Comparison of ENCODE assay signal across 1 cellular context in genomic region chrX:123732679-123733363, GRCh38.
TF ChIP-seq lines count a peak whose summit lies in the region.

TSS of gene THOC2 (minus strand) at chrX:123733052. CDS start at chrX:123733022, 30 bp downstream.

TF ChIP-seq in GM12878, 131 proteins besides CTCF, POLR2A, EP300 and RAD21 (continued from another document):
- peak; percentile 95 for TF ChIP-seq YY1 (IDR thresholded peaks at IDR 0.05; ENCODE audit: low read depth, low read length)
- no peak for TF ChIP-seq ZNF24 (IDR thresholded peaks at IDR 0.05)
- peak; percentile 91 for TF ChIP-seq NR2F1 (conservative IDR thresholded peaks at IDR 0.05)
- peak; percentile 12 for TF ChIP-seq SP1 (IDR thresholded peaks at IDR 0.05; ENCODE audit: low read depth, low read length)
- 0 out of 2 replicates have a peak, but pooled peaks have one; percentile 57 for TF ChIP-seq CREB1 (IDR thresholded peaks at IDR 0.05; ENCODE audit: low read depth)
- TF ChIP-seq DPF2 (IDR thresholded peaks at IDR 0.05), result no peak
- peak; percentile 35; the same call in 1 of the 2 replicates for TF ChIP-seq MXI1 (IDR thresholded peaks at IDR 0.05; ENCODE audit: low read depth, low read length)
- TF ChIP-seq CBX3 (IDR thresholded peaks at IDR 0.05; ENCODE audit: borderline replicate concordance, low read depth), result no peak
- TF ChIP-seq EGR1 (IDR thresholded peaks at IDR 0.05; ENCODE audit: borderline replicate concordance in 1 of 2, low read depth in 2 of 2, low read length in 2 of 2), result 0 out of 3 replicates have a peak, but pooled peaks of 1 of the 2 experiments have one; percentile 8
- TF ChIP-seq NR2C2 (IDR thresholded peaks at IDR 0.05; ENCODE audit: borderline replicate concordance, control insufficient read depth, insufficient read length, low read depth), result peak; percentile 76
- 0 out of 2 replicates have a peak, but pooled peaks have one; percentile 7 for TF ChIP-seq FOXM1 (IDR thresholded peaks at IDR 0.05; ENCODE audit: low read depth, low read length)
- TF ChIP-seq IKZF1 (conservative IDR thresholded peaks at IDR 0.05), result peak; percentile 78
- TF ChIP-seq GATAD2B (conservative IDR thresholded peaks at IDR 0.05; ENCODE audit: low read depth), result no peak
- TF ChIP-seq TAF1 (IDR thresholded peaks at IDR 0.05; ENCODE audit: borderline replicate concordance, low read depth, low read length), result peak; percentile 72; the same call in 1 of the 2 replicates
- TF ChIP-seq IRF4 (IDR thresholded peaks at IDR 0.05; ENCODE audit: low read depth, low read length), result no peak
- TF ChIP-seq PBX3 (IDR thresholded peaks at IDR 0.05; ENCODE audit: insufficient replicate concordance, low read depth, low read length), result no peak
- peak; percentile 24; the same call in 1 of the 2 replicates for TF ChIP-seq EED (IDR thresholded peaks at IDR 0.05; ENCODE audit: low read depth)
- TF ChIP-seq ZZZ3 (IDR thresholded peaks at IDR 0.05; ENCODE audit: control insufficient read depth, insufficient read length, low read depth), result no peak
- TF ChIP-seq CREM (IDR thresholded peaks at IDR 0.05; ENCODE audit: low read depth), result peak; percentile 51; the same call in 1 of the 2 replicates
- TF ChIP-seq MLLT1 (IDR thresholded peaks at IDR 0.05), result 0 out of 2 replicates have a peak, but pooled peaks have one; percentile 26
- no peak for TF ChIP-seq SMAD5 (IDR thresholded peaks at IDR 0.05; ENCODE audit: low read depth)
- TF ChIP-seq RUNX3 (IDR thresholded peaks at IDR 0.05; ENCODE audit: low read length), result 0 out of 2 replicates have a peak, but pooled peaks have one; percentile 4
- TF ChIP-seq GABPA (IDR thresholded peaks at IDR 0.05; ENCODE audit: low read depth), result 0 out of 2 replicates have a peak, but pooled peaks have one; percentile 34
- TF ChIP-seq RELA (IDR thresholded peaks at IDR 0.05; ENCODE audit: borderline replicate concordance, partially characterized antibody), result peak; percentile 11
- TF ChIP-seq RELB (IDR thresholded peaks at IDR 0.05; ENCODE audit: low read depth), result peak; percentile 64
- no peak for TF ChIP-seq ATF3 (IDR thresholded peaks at IDR 0.05; ENCODE audit: borderline replicate concordance, extremely low read depth, low read depth, low read length)
- TF ChIP-seq IKZF2 (IDR thresholded peaks at IDR 0.05), result peak; percentile 62 to 79
- no peak for TF ChIP-seq ZNF274 (IDR thresholded peaks at IDR 0.05; ENCODE audit: insufficient read depth, insufficient read length)
- peak; percentile 63 for TF ChIP-seq POLR2AphosphoS5 (IDR thresholded peaks at IDR 0.05; ENCODE audit: low read length)
- TF ChIP-seq NKRF (conservative IDR thresholded peaks at IDR 0.05), result peak; percentile 56; the same call in 1 of the 2 replicates
- 0 out of 2 replicates have a peak, but pooled peaks have one; percentile 37 for TF ChIP-seq CBX5 (IDR thresholded peaks at IDR 0.05; ENCODE audit: low read depth)
- TF ChIP-seq IRF5 (IDR thresholded peaks at IDR 0.05; ENCODE audit: borderline replicate concordance), result no peak
- no peak for TF ChIP-seq JUND (IDR thresholded peaks at IDR 0.05; ENCODE audit: low read depth, low read length)
- TF ChIP-seq NR2C1 (IDR thresholded peaks at IDR 0.05), result peak; percentile 95
- peak; percentile 29; the same call in 1 of the 2 replicates for TF ChIP-seq CBFB (IDR thresholded peaks at IDR 0.05; ENCODE audit: low read depth)
- TF ChIP-seq E2F4 (IDR thresholded peaks at IDR 0.05; ENCODE audit: low read depth, low read length), result peak; percentile 78
- TF ChIP-seq SMC3 (IDR thresholded peaks at IDR 0.05; ENCODE audit: borderline replicate concordance, low read length), result 0 out of 2 replicates have a peak, but pooled peaks have one; percentile 5
- 0 out of 4 replicates have a peak, but pooled peaks of 1 of the 2 experiments have one; percentile 22 for TF ChIP-seq ETV6 (conservative IDR thresholded peaks at IDR 0.05 in 1 of 2, IDR thresholded peaks at IDR 0.05 in 1 of 2; ENCODE audit: borderline replicate concordance in 1 of 2, low read depth in 1 of 2)
- TF ChIP-seq E4F1 (IDR thresholded peaks at IDR 0.05; ENCODE audit: borderline replicate concordance, partially characterized antibody), result no peak
- TF ChIP-seq ZBTB11 (CRISPR knock-in tag; IDR thresholded peaks at IDR 0.05), result no peak
- TF ChIP-seq SREBF2 (IDR thresholded peaks at IDR 0.05; ENCODE audit: low read length), result no peak
